ENCODE assay signal across 1 cellular context in genomic region chr7:106870983-106871410, GRCh38.
TF ChIP-seq lines count a peak whose summit lies in the region.

No MANE protein-coding gene starts in this region.

TF ChIP-seq in K562, 482 proteins besides CTCF, POLR2A, EP300 and RAD21 (continued from another document):
- no peak for TF ChIP-seq TCF7L2 (IDR thresholded peaks at IDR 0.05; ENCODE audit: low read depth, low read length)
TF ChIP-seq in K562: peak in this region for 17.
